Comparison of ENCODE assay signal across 18 cellular contexts in genomic region chr10:71789871-71790270, GRCh38. TPM values are rescaled to one million over a fixed set of nuclear protein-coding genes. Genes with fewer than 3 reads are reported as not detected.
A peak's percentile ranks its signal among the peaks of the same experiment; 100 is the strongest.
DNase-seq lines count a peak whose midpoint lies in the region; ATAC-seq and TF ChIP-seq lines count a peak whose summit lies in the region.
"Had no signal": no experiment of that assay in that cellular context is flagged by ENCODE, and none has a peak within 500 bp of the region (broad histone marks: within the 10 kb centered on the region; RNA-seq: fewer than 3 reads in every experiment).

No MANE protein-coding gene starts in this region.

- H3K27me3 Mint-ChIP-seq in stimulated activated naive CD8-positive, alpha-beta T cell treated with anti-CD3 and anti-CD28 coated beads, Interleukin-15, amount 100 ng/mL, for 72 hours: no peaks in the 10 kb centered on the region

- H3K4me3 ChIP-seq in upper lobe of right lung: no peak overlapping the region
- H3K4me3 ChIP-seq: BLaER1 treated with 17β-estradiol and CSF1 and Interleukin-3, amounts not matched to agents 10 nM and 100 nM; GM12878; GM23248; HAP-1 had no signal

- no peak overlapping the region for H3K4me3 Mint-ChIP-seq in stimulated activated naive CD8-positive, alpha-beta T cell treated with anti-CD3 and anti-CD28 coated beads, Interleukin-15, amount 100 ng/mL, for 72 hours
- H3K4me3 Mint-ChIP-seq: CD8-positive, alpha-beta T cell had no signal

- CTCF ChIA-PET in HEK293T (lab: Yijun Ruan, JAX): no interaction called here

- peaks cover 14% of the 10 kb centered on the region for H3K4me1 Mint-ChIP-seq in stimulated activated naive CD8-positive, alpha-beta T cell treated with anti-CD3 and anti-CD28 coated beads, Interleukin-15, amount 100 ng/mL, for 72 hours

- no peak overlapping the region for H3K27ac Mint-ChIP-seq in stimulated activated naive CD8-positive, alpha-beta T cell treated with anti-CD3 and anti-CD28 coated beads, Interleukin-15, amount 100 ng/mL, for 72 hours
- H3K27ac Mint-ChIP-seq: CD8-positive, alpha-beta T cell had no signal

- intact Hi-C loops in upper lobe of right lung (cut with DNase I): no loop called here

- no peak for DNase-seq in stimulated activated naive CD8-positive, alpha-beta T cell treated with anti-CD3 and anti-CD28 coated beads, Interleukin-15, amount 100 ng/mL, for 72 hours
- DNase-seq in stimulated activated naive CD8-positive, alpha-beta T cell treated with anti-CD3 and anti-CD28 coated beads, Interleukin-15, Interleukin-2, amounts not matched to agents 100 U/mL and 50 U/mL, for 24 hours: no peak
- DNase-seq in upper lobe of right lung (no peak), HEK293T (ENCODE audit: extremely low spot score) (no peak)
- DNase-seq: 8988T; Calu3; CD8-positive, alpha-beta T cell; DND-41; EL; GM23248; IMR-90 had no signal

- no peaks in the 10 kb centered on the region for H3K9me3 ChIP-seq in upper lobe of right lung
- H3K9me3 ChIP-seq: BLaER1 treated with 17β-estradiol and CSF1 and Interleukin-3, amounts not matched to agents 10 nM and 100 nM; HAP-1 had no signal

- no peak for TF ChIP-seq CTCF in upper lobe of right lung (IDR thresholded peaks at IDR 0.05)

- no peaks in the 10 kb centered on the region for H3K36me3 ChIP-seq in upper lobe of right lung
- H3K36me3 ChIP-seq: BLaER1 treated with 17β-estradiol and CSF1 and Interleukin-3, amounts not matched to agents 10 nM and 100 nM; HAP-1 had no signal

- H3K4me1 ChIP-seq in upper lobe of right lung: no peaks in the 10 kb centered on the region
- H3K4me1 ChIP-seq: HAP-1 had no signal

- H3K27ac ChIP-seq in upper lobe of right lung: no peak overlapping the region
- H3K27ac ChIP-seq: BLaER1 treated with 17β-estradiol and CSF1 and Interleukin-3, amounts not matched to agents 10 nM and 100 nM; GM23248 had no signal

- H3K9me3 Mint-ChIP-seq in stimulated activated naive CD8-positive, alpha-beta T cell treated with anti-CD3 and anti-CD28 coated beads, Interleukin-15, amount 100 ng/mL, for 72 hours: no peaks in the 10 kb centered on the region
- H3K9me3 Mint-ChIP-seq: CD8-positive, alpha-beta T cell had no signal

- H3K27me3 ChIP-seq in upper lobe of right lung: no peaks in the 10 kb centered on the region
- H3K27me3 ChIP-seq: BLaER1 treated with 17β-estradiol and CSF1 and Interleukin-3, amounts not matched to agents 10 nM and 100 nM had no signal

- peak; percentile 12 for ATAC-seq in stimulated activated naive CD8-positive, alpha-beta T cell treated with anti-CD3 and anti-CD28 coated beads, Interleukin-15, amount 100 ng/mL, for 72 hours
- ATAC-seq in stimulated activated naive CD8-positive, alpha-beta T cell treated with anti-CD3 and anti-CD28 coated beads, Interleukin-15, Interleukin-2, amounts not matched to agents 100 U/mL and 50 U/mL, for 24 hours: no peak
- peak; percentile 19 for ATAC-seq in esophagus mucosa
- peak; percentile 39 for ATAC-seq in upper lobe of right lung
- ATAC-seq in GM21528 (IDR thresholded peaks at IDR 0.05; ENCODE audit: low FRiP score, unreplicated experiment): no peak
- no peak for ATAC-seq in HG02840 (IDR thresholded peaks at IDR 0.05; ENCODE audit: low FRiP score, unreplicated experiment)
- ATAC-seq: CD8-positive, alpha-beta T cell had no signal

- POLR2A ChIA-PET in HEK293T (lab: Yijun Ruan, JAX): no interaction called here

TF ChIP-seq in HEK293T, 16 proteins besides CTCF, POLR2A, EP300 and RAD21:
- TF ChIP-seq FOXK2 (IDR thresholded peaks at IDR 0.05) (no peak), HDGF (IDR thresholded peaks at IDR 0.05; ENCODE audit: borderline replicate concordance) (no peak), FOXM1 (IDR thresholded peaks at IDR 0.05; ENCODE audit: borderline replicate concordance) (no peak), BHLHE40 (IDR thresholded peaks at IDR 0.05; ENCODE audit: borderline replicate concordance) (no peak), NFRKB (IDR thresholded peaks at IDR 0.05) (no peak), SUZ12 (IDR thresholded peaks at IDR 0.05) (no peak), CTBP1 (IDR thresholded peaks at IDR 0.05; ENCODE audit: borderline replicate concordance) (no peak), L3MBTL2 (conservative IDR thresholded peaks at IDR 0.05) (no peak), ZNF384 (IDR thresholded peaks at IDR 0.05) (no peak), ARNT (IDR thresholded peaks at IDR 0.05) (no peak), FOXA1 (IDR thresholded peaks at IDR 0.05) (no peak), SP1 (IDR thresholded peaks at IDR 0.05) (no peak), TARDBP (IDR thresholded peaks at IDR 0.05) (no peak), ELF4 (IDR thresholded peaks at IDR 0.05) (no peak), LEF1 (IDR thresholded peaks at IDR 0.05; ENCODE audit: borderline replicate concordance) (no peak)
- TF ChIP-seq, protein P1, sequence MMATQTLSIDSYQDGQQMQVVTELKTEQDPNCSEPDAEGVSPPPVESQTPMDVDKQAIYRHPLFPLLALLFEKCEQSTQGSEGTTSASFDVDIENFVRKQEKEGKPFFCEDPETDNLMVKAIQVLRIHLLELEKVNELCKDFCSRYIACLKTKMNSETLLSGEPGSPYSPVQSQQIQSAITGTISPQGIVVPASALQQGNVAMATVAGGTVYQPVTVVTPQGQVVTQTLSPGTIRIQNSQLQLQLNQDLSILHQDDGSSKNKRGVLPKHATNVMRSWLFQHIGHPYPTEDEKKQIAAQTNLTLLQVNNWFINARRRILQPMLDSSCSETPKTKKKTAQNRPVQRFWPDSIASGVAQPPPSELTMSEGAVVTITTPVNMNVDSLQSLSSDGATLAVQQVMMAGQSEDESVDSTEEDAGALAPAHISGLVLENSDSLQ (IDR thresholded peaks at IDR 0.05): no peak

RNA-seq across cellular contexts. Expression of gene VSIR, which starts 16.6 kb away (rescaled TPM):
- total RNA-seq in esophagus mucosa (45.8 TPM), upper lobe of right lung (128 TPM)
- total RNA-seq: A673 had no signal

Comparison
In these comparisons a context has a peak if more than half of its experiments do, and no peak if none do; other contexts are left out.
1. ATAC-seq: peak in stimulated activated naive CD8-positive, alpha-beta T cell treated with anti-CD3 and anti-CD28 coated beads, Interleukin-15, amount 100 ng/mL, for 72 hours (single experiment), esophagus mucosa (single experiment) and upper lobe of right lung (single experiment); none in stimulated activated naive CD8-positive, alpha-beta T cell treated with anti-CD3 and anti-CD28 coated beads, Interleukin-15, Interleukin-2, amounts not matched to agents 100 U/mL and 50 U/mL, for 24 hours (single experiment), GM21528 (single experiment) and HG02840 (single experiment).